ENCODE assay signal across 14 cellular contexts in genomic region chr10:15321431-15322321, GRCh38. TPM values are rescaled to one million over a fixed set of nuclear protein-coding genes. Genes with fewer than 3 reads are reported as not detected.
DNase-seq lines count a peak whose midpoint lies in the region; ATAC-seq and TF ChIP-seq lines count a peak whose summit lies in the region.
"Had no signal": no experiment of that assay in that cellular context is flagged by ENCODE, and none has a peak within 500 bp of the region (broad histone marks: within the 10 kb centered on the region; RNA-seq: fewer than 3 reads in every experiment).

No MANE protein-coding gene starts in this region.

- WGBS in urinary bladder, result 26% methylated on average over 5 of the region's 5 CpGs

- intact Hi-C loops in Right ventricle myocardium inferior (cut with DNase I), result no loop called here

- H3K27ac ChIP-seq in right atrium auricular region (peak overlapping the region in 1 of 2 donors; percentile 34), urinary bladder (ENCODE audit: low read depth) (peak overlapping the region; percentile 47)
- H3K27ac ChIP-seq: breast epithelium, parathyroid adenoma had no signal

- TF ChIP-seq CTCF in right atrium auricular region (IDR thresholded peaks at IDR 0.05) (no peak), choroid plexus epithelial cell (conservative IDR thresholded peaks at IDR 0.05; ENCODE audit: low read depth, low read length) (no peak)

- H3K9me3 ChIP-seq in right atrium auricular region, result no peaks in the 10 kb centered on the region
- H3K9me3 ChIP-seq: breast epithelium had no signal

- peak; percentile 72 for ATAC-seq in Right ventricle myocardium inferior
- no peak for ATAC-seq in GM21786 (IDR thresholded peaks at IDR 0.05; ENCODE audit: unreplicated experiment)
- ATAC-seq: PC-3 had no signal

- H3K4me1 ChIP-seq in right atrium auricular region, result peaks cover 0 to 23% of the 10 kb centered on the region in 2 donors
- no peaks in the 10 kb centered on the region for H3K4me1 ChIP-seq in urinary bladder (ENCODE audit: insufficient read depth)
- H3K4me1 ChIP-seq: breast epithelium, parathyroid adenoma had no signal

- DNase-seq in Right ventricle myocardium inferior (ENCODE audit: missing footprints) (no peak), right atrium auricular region (ENCODE audit: low spot score) (no peak), choroid plexus epithelial cell (ENCODE audit: low read depth) (peak; percentile 59), iris pigment epithelial cell (ENCODE audit: low read depth) (peak; percentile 56), NK-92 (lab: John Stamatoyannopoulos, UW; ENCODE audit: unreplicated experiment) (no peak), NCI-H82 (lab: John Stamatoyannopoulos, UW) (no peak)
- DNase-seq: activated CD4-positive, alpha-beta T cell treated with anti-CD3 and anti-CD28 coated beads for 48 hours; PC-3; T-helper 1 cell; trophoblast cell had no signal

- H3K4me3 ChIP-seq in right atrium auricular region (no peak overlapping the region), choroid plexus epithelial cell (ENCODE audit: low read depth, low read length) (no peak overlapping the region), urinary bladder (ENCODE audit: low read depth, low read length) (no peak overlapping the region)
- H3K4me3 ChIP-seq: breast epithelium had no signal

- H3K36me3 ChIP-seq in right atrium auricular region, result no peaks in the 10 kb centered on the region
- H3K36me3 ChIP-seq in urinary bladder (ENCODE audit: insufficient read depth), result no peaks in the 10 kb centered on the region
- H3K36me3 ChIP-seq: breast epithelium had no signal

- H3K27me3 ChIP-seq in right atrium auricular region, result no peaks in the 10 kb centered on the region
- H3K27me3 ChIP-seq: breast epithelium had no signal

RNA-seq across cellular contexts. Expression of gene FAM171A1, which starts 49.4 kb away (rescaled TPM):
- 12.2 TPM for total RNA-seq in Right ventricle myocardium inferior
- total RNA-seq in right atrium auricular region, result 10 to 100 TPM in 1 of 2 donors, 1 to 10 TPM in 1; 7.8 to 13.7 TPM
- 19.6 TPM for total RNA-seq in urinary bladder
- polyA plus RNA-seq in urinary bladder, result 19.7 TPM

Comparison
In these comparisons a context has a peak if more than half of its experiments do, and no peak if none do; other contexts are left out.
1. DNase-seq: peak in choroid plexus epithelial cell (single experiment) and iris pigment epithelial cell (single experiment); none in Right ventricle myocardium inferior (single experiment), right atrium auricular region (single experiment), NK-92 (single experiment) and NCI-H82 (single experiment).